ENCODE assay signal across 1 cellular context in the genomic region with DNA sequence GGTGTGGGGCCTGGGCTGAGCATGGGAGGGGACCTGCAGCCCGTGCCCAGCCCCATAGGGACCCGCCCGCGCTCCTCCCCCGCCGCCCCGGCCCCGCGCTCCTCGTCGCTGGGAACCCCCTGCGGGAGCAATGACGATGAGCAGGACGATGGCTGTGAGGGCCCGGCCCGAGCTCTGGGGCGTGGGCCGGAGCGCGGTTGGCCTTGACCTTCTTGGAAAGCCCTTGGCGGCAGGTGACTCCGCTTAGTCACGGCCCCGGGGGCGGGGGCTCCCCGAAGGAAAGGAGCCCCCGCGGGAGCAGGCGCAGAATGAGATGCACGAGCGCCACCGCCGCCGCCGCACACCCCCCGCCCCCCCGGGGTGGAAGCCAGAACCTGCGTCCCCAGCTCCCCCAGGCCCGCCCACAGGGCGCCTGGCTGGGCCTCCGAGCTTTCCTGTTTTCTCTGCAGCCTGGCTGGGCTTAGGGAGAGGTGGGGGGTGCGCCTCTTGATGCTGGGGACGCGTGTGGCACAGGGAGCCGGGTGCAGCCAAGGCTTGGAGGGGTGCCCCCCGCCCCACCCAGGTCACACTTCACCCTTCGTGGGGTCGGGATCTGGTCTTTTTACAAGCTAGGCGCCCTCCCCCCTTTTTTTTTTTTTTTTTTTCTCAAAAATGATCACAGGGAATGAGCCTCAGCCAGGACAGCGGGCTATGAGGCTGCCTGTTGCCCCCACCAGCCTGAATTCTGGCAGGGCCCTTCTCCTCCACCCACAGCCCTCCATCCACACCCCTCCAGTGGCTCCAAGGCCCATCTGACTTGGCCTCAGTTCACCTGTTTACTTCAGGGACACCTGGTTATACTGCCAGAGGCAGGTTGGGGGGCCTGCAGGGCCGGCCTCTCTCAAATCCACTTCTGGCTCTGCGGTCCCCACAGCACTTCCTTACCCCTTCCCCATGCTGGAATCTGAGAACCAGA.
TF ChIP-seq lines count a peak whose summit lies in the region.

No MANE protein-coding gene starts in this region.

TF ChIP-seq in HepG2, 621 proteins besides CTCF, POLR2A, EP300 and RAD21 (continued from another document):
- TF ChIP-seq, protein P1, sequence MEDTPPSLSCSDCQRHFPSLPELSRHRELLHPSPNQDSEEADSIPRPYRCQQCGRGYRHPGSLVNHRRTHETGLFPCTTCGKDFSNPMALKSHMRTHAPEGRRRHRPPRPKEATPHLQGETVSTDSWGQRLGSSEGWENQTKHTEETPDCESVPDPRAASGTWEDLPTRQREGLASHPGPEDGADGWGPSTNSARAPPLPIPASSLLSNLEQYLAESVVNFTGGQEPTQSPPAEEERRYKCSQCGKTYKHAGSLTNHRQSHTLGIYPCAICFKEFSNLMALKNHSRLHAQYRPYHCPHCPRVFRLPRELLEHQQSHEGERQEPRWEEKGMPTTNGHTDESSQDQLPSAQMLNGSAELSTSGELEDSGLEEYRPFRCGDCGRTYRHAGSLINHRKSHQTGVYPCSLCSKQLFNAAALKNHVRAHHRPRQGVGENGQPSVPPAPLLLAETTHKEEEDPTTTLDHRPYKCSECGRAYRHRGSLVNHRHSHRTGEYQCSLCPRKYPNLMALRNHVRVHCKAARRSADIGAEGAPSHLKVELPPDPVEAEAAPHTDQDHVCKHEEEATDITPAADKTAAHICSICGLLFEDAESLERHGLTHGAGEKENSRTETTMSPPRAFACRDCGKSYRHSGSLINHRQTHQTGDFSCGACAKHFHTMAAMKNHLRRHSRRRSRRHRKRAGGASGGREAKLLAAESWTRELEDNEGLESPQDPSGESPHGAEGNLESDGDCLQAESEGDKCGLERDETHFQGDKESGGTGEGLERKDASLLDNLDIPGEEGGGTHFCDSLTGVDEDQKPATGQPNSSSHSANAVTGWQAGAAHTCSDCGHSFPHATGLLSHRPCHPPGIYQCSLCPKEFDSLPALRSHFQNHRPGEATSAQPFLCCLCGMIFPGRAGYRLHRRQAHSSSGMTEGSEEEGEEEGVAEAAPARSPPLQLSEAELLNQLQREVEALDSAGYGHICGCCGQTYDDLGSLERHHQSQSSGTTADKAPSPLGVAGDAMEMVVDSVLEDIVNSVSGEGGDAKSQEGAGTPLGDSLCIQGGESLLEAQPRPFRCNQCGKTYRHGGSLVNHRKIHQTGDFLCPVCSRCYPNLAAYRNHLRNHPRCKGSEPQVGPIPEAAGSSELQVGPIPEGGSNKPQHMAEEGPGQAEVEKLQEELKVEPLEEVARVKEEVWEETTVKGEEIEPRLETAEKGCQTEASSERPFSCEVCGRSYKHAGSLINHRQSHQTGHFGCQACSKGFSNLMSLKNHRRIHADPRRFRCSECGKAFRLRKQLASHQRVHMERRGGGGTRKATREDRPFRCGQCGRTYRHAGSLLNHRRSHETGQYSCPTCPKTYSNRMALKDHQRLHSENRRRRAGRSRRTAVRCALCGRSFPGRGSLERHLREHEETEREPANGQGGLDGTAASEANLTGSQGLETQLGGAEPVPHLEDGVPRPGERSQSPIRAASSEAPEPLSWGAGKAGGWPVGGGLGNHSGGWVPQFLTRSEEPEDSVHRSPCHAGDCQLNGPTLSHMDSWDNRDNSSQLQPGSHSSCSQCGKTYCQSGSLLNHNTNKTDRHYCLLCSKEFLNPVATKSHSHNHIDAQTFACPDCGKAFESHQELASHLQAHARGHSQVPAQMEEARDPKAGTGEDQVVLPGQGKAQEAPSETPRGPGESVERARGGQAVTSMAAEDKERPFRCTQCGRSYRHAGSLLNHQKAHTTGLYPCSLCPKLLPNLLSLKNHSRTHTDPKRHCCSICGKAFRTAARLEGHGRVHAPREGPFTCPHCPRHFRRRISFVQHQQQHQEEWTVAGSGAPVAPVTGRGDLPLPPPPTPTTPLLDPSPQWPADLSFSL (CRISPR knock-in tag; IDR thresholded peaks at IDR 0.05), result peak; percentile 47; the same call in 1 of the 2 replicates
- TF ChIP-seq YEATS4 (CRISPR knock-in tag; IDR thresholded peaks at IDR 0.05; ENCODE audit: borderline replicate concordance) (no peak), EHMT2 (IDR thresholded peaks at IDR 0.05; ENCODE audit: borderline replicate concordance, low read depth, low read length) (no peak), ZNF781 (CRISPR knock-in tag; IDR thresholded peaks at IDR 0.05; ENCODE audit: borderline replicate concordance, not compliant biosample characterization) (no peak), RFXANK (CRISPR knock-in tag; IDR thresholded peaks at IDR 0.05) (no peak), ZNF572 (CRISPR knock-in tag; IDR thresholded peaks at IDR 0.05) (no peak), TSC22D2 (CRISPR knock-in tag; IDR thresholded peaks at IDR 0.05; ENCODE audit: borderline replicate concordance) (no peak), ZNF510 (CRISPR knock-in tag; IDR thresholded peaks at IDR 0.05; ENCODE audit: low read depth) (no peak), TAF15 (IDR thresholded peaks at IDR 0.05; ENCODE audit: low read depth, low read length, poor library complexity, severe bottlenecking) (no peak), SAP130 (CRISPR knock-in tag; IDR thresholded peaks at IDR 0.05; ENCODE audit: low read depth) (peak; percentile 91), NCOR1 (IDR thresholded peaks at IDR 0.05; ENCODE audit: borderline replicate concordance, low read length) (peak; percentile 86; the same call in 1 of the 2 replicates), MATR3 (CRISPR knock-in tag; IDR thresholded peaks at IDR 0.05) (no peak), ZNF788 (CRISPR knock-in tag; IDR thresholded peaks at IDR 0.05; ENCODE audit: borderline replicate concordance) (no peak; the same call in 1 of the 2 replicates), NAIF1 (CRISPR knock-in tag; IDR thresholded peaks at IDR 0.05; ENCODE audit: borderline replicate concordance) (no peak), MED1 (CRISPR knock-in tag; IDR thresholded peaks at IDR 0.05) (peak; percentile 91), FOXK1 (CRISPR knock-in tag; IDR thresholded peaks at IDR 0.05; ENCODE audit: borderline replicate concordance, low read depth) (peak; percentile 89), RBFOX2 (IDR thresholded peaks at IDR 0.05; ENCODE audit: low read depth, low read length) (peak; percentile 24; the same call in 1 of the 2 replicates), ZNF75D (CRISPR knock-in tag; IDR thresholded peaks at IDR 0.05; ENCODE audit: borderline replicate concordance) (no peak), IKZF4 (CRISPR knock-in tag; IDR thresholded peaks at IDR 0.05; ENCODE audit: borderline replicate concordance, low read depth, not compliant biosample characterization) (no peak), ATF1 (CRISPR knock-in tag; IDR thresholded peaks at IDR 0.05) (no peak), ZNF761 (CRISPR knock-in tag; conservative IDR thresholded peaks at IDR 0.05) (no peak), HNF4G (IDR thresholded peaks at IDR 0.05; ENCODE audit: borderline replicate concordance, low read depth, low read length) (no peak; the same call in 1 of the 2 replicates), HNF4G (CRISPR knock-in tag; IDR thresholded peaks at IDR 0.05; ENCODE audit: borderline replicate concordance, low read depth) (no peak), ZBTB38 (CRISPR knock-in tag; IDR thresholded peaks at IDR 0.05) (peak; percentile 50; the same call in 1 of the 2 replicates), HCFC1 (IDR thresholded peaks at IDR 0.05; ENCODE audit: low read depth, low read length) (no peak), SNRNP70 (IDR thresholded peaks at IDR 0.05; ENCODE audit: low read depth, low read length) (no peak), ZNF780A (CRISPR knock-in tag; IDR thresholded peaks at IDR 0.05) (no peak), ZNF251 (CRISPR knock-in tag; IDR thresholded peaks at IDR 0.05) (no peak), FOXP1 (IDR thresholded peaks at IDR 0.05) (no peak), FOXP1 (CRISPR knock-in tag; IDR thresholded peaks at IDR 0.05) (peak; percentile 56; the same call in 1 of the 2 replicates), TAF1 (CRISPR knock-in tag; IDR thresholded peaks at IDR 0.05) (peak; percentile 15; the same call in 1 of the 2 replicates), SOX13 (IDR thresholded peaks at IDR 0.05) (0 out of 2 replicates have a peak, but pooled peaks have one; percentile 42), SOX13 (CRISPR knock-in tag; conservative IDR thresholded peaks at IDR 0.05 in 1 of 2, IDR thresholded peaks at IDR 0.05 in 1 of 2) (peak in 1 of 2 experiments; percentile 84; a peak in 2 of 4 replicates), ZNF577 (CRISPR knock-in tag; IDR thresholded peaks at IDR 0.05; ENCODE audit: borderline replicate concordance, low read depth) (no peak), DPF2 (CRISPR knock-in tag; IDR thresholded peaks at IDR 0.05; ENCODE audit: borderline replicate concordance, low read depth) (no peak)
- TF ChIP-seq, protein P2, sequence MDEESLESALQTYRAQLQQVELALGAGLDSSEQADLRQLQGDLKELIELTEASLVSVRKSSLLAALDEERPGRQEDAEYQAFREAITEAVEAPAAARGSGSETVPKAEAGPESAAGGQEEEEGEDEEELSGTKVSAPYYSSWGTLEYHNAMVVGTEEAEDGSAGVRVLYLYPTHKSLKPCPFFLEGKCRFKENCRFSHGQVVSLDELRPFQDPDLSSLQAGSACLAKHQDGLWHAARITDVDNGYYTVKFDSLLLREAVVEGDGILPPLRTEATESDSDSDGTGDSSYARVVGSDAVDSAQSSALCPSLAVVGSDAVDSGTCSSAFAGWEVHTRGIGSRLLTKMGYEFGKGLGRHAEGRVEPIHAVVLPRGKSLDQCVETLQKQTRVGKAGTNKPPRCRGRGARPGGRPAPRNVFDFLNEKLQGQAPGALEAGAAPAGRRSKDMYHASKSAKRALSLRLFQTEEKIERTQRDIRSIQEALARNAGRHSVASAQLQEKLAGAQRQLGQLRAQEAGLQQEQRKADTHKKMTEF (CRISPR knock-in tag; IDR thresholded peaks at IDR 0.05), result peak; percentile 97
- TF ChIP-seq, protein P3, sequence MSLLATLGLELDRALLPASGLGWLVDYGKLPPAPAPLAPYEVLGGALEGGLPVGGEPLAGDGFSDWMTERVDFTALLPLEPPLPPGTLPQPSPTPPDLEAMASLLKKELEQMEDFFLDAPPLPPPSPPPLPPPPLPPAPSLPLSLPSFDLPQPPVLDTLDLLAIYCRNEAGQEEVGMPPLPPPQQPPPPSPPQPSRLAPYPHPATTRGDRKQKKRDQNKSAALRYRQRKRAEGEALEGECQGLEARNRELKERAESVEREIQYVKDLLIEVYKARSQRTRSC (CRISPR knock-in tag; IDR thresholded peaks at IDR 0.05; ENCODE audit: low read depth), result no peak
- TF ChIP-seq, protein P4, sequence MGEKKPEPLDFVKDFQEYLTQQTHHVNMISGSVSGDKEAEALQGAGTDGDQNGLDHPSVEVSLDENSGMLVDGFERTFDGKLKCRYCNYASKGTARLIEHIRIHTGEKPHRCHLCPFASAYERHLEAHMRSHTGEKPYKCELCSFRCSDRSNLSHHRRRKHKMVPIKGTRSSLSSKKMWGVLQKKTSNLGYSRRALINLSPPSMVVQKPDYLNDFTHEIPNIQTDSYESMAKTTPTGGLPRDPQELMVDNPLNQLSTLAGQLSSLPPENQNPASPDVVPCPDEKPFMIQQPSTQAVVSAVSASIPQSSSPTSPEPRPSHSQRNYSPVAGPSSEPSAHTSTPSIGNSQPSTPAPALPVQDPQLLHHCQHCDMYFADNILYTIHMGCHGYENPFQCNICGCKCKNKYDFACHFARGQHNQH (CRISPR knock-in tag; IDR thresholded peaks at IDR 0.05), result peak; percentile 76; the same call in 1 of the 2 replicates
- TF ChIP-seq, protein P5, sequence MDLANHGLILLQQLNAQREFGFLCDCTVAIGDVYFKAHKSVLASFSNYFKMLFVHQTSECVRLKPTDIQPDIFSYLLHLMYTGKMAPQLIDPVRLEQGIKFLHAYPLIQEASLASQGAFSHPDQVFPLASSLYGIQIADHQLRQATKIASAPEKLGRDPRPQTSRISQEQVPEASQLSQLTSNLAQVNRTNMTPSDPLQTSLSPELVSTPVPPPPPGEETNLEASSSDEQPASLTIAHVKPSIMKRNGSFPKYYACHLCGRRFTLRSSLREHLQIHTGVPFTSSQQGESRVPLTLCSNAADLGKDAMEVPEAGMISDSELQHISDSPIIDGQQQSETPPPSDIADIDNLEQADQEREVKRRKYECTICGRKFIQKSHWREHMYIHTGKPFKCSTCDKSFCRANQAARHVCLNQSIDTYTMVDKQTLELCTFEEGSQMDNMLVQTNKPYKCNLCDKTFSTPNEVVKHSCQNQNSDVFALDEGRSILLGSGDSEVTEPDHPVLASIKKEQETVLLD (CRISPR knock-in tag; IDR thresholded peaks at IDR 0.05; ENCODE audit: low read depth), result peak; percentile 75
